ENCODE assay signal across 8 cellular contexts in the genomic region with DNA sequence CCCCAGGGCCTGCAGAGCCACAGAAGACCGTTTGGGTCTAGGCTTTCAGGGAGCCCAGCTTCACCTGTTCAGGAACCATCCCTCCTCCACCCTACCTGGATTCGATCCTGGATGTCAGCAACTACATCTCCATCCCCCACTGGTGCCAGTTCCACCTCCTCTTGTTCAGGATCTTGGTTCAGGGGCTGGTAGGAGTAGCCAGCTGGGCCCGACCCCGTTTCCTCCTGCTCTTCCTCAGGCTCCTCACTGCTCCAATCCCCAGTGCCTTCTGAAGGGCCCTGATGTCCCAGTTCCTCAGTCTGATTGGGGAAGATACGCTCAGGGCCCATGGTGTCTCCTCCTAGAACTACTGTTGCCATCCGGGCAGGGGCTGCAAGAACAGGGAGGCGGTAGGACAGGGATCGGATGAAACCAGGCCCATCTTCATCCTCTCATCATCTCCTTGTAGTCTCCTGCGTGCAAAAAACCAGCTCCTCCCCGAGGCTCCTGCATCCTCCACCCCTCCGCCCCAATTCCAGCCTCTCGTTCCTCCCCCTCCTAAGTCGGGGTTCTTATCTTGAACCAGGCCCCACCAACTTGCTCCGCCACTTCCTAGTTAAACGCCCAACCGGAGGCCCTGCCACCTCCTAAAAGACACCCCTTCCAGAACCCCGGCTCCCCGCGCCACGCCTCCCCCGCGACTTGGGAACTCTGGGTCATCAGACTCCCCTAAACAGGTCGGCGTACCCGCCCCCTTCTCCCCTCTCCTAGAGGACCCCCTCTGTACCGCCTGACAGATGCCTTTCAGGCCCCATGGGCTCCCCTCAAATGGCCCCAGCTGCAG. TPM values are rescaled to one million over a fixed set of nuclear protein-coding genes. Genes with fewer than 3 reads are reported as not detected.
DNase-seq lines count a peak whose midpoint lies in the region; ATAC-seq and TF ChIP-seq lines count a peak whose summit lies in the region.

No MANE protein-coding gene starts in this region.

- no peak for TF ChIP-seq CTCF in brain microvascular endothelial cell (IDR thresholded peaks at IDR 0.05; ENCODE audit: low read depth, low read length, missing control alignments)
- no peak for TF ChIP-seq CTCF in liver (IDR thresholded peaks at IDR 0.05; ENCODE audit: low read depth, low read length, missing input control)
- no peak for TF ChIP-seq CTCF in GM10266 (IDR thresholded peaks at IDR 0.05; ENCODE audit: control insufficient read depth, insufficient read depth, low read depth, missing control alignments)

- peak overlapping the region; percentile 83 to 100 (median 95) for H3K4me2 ChIP-seq in BLaER1 treated with 17β-estradiol and CSF1 and Interleukin-3, amounts not matched to agents 10 nM and 100 nM

- in situ Hi-C loops in brain microvascular endothelial cell (cut with HindIII; ENCODE audit: low pct_ligation_motif_present, low sequenced_read_pairs) = no loop called here

- H3K27me3 ChIP-seq in BLaER1 treated with 17β-estradiol and CSF1 and Interleukin-3, amounts not matched to agents 10 nM and 100 nM = no peaks in the 10 kb centered on the region
- no peaks in the 10 kb centered on the region for H3K27me3 ChIP-seq in brain microvascular endothelial cell (replicated peaks)
- H3K27me3 ChIP-seq in liver (ENCODE audit: control insufficient read depth in 4 of 4, insufficient read depth in 4 of 4, low read length in 3 of 4) = no peaks in the 10 kb centered on the region
- H3K27me3 ChIP-seq in thymus (ENCODE audit: control insufficient read depth, insufficient read depth) = no peaks in the 10 kb centered on the region

- peaks cover 8 to 73% (median 30%) of the 10 kb centered on the region in 11 experiments; a peak in 18 of 22 replicates for H4K20me1 ChIP-seq in BLaER1 treated with 17β-estradiol and CSF1 and Interleukin-3, amounts not matched to agents 10 nM and 100 nM

- peak overlapping the region; percentile 73 to 89 (median 83) for H3K4me3 ChIP-seq in BLaER1 treated with 17β-estradiol and CSF1 and Interleukin-3, amounts not matched to agents 10 nM and 100 nM
- H3K4me3 ChIP-seq in brain microvascular endothelial cell (ENCODE audit: low read depth, low read length) = peak overlapping the region; percentile 94
- peak overlapping the region; percentile 38 to 70 (median 60) for H3K4me3 ChIP-seq in liver (ENCODE audit: low read depth in 1 of 3, low read length in 3 of 3)
- peak overlapping the region; percentile 69 for H3K4me3 ChIP-seq in thymus (ENCODE audit: low read length)

- peak overlapping the region; percentile 77 to 90 (median 84) for H3K9ac ChIP-seq in BLaER1 treated with 17β-estradiol and CSF1 and Interleukin-3, amounts not matched to agents 10 nM and 100 nM
- peak overlapping the region; percentile 36 to 42 for H3K9ac ChIP-seq in liver (ENCODE audit: low read depth in 1 of 2, low read length in 2 of 2)

- ATAC-seq in GM21390 (IDR thresholded peaks at IDR 0.05; ENCODE audit: unreplicated experiment) = peak; percentile 6

- no peaks in the 10 kb centered on the region for H3K9me3 ChIP-seq in BLaER1 treated with 17β-estradiol and CSF1 and Interleukin-3, amounts not matched to agents 10 nM and 100 nM (replicated peaks in 1 of 11)
- H3K9me3 ChIP-seq in liver (ENCODE audit: control insufficient read depth in 4 of 4, low read length in 3 of 4) (no peaks in the 10 kb centered on the region), thymus (ENCODE audit: control insufficient read depth) (no peaks in the 10 kb centered on the region)

- peak overlapping the region; percentile 46 to 82 (median 73); a peak in 21 of 22 replicates for H3K27ac ChIP-seq in BLaER1 treated with 17β-estradiol and CSF1 and Interleukin-3, amounts not matched to agents 10 nM and 100 nM
- H3K27ac ChIP-seq in brain microvascular endothelial cell = no peak overlapping the region
- peak overlapping the region in 1 of 2 donors; percentile 55 for H3K27ac ChIP-seq in liver (ENCODE audit: low read depth in 1 of 2, low read length in 2 of 2)
- H3K27ac ChIP-seq in thymus (ENCODE audit: low read depth) = peak overlapping the region; percentile 70

- TF ChIP-seq RAD21 in liver (IDR thresholded peaks at IDR 0.05) = no peak

- 8% methylated on average over 26 of the region's 26 CpGs for WGBS in liver
- WGBS in thymus = 5% methylated on average over 26 of the region's 26 CpGs

- peaks cover 55 to 62% (median 60%) of the 10 kb centered on the region in 11 experiments for H3K36me3 ChIP-seq in BLaER1 treated with 17β-estradiol and CSF1 and Interleukin-3, amounts not matched to agents 10 nM and 100 nM
- H3K36me3 ChIP-seq in brain microvascular endothelial cell (replicated peaks) (peaks cover 43% of the 10 kb centered on the region), liver (ENCODE audit: control insufficient read depth in 4 of 4, insufficient read depth in 3 of 4, low read depth in 1 of 4, low read length in 3 of 4) (peaks cover 2 to 48% (median 25%) of the 10 kb centered on the region in 4 donors), thymus (ENCODE audit: control insufficient read depth, insufficient read depth) (peaks cover 54% of the 10 kb centered on the region)

- DNase-seq in MV-4-11 (lab: John Stamatoyannopoulos, UW) = peak; percentile 48
- DNase-seq in brain microvascular endothelial cell = no peak
- DNase-seq in GM10266 (ENCODE audit: extremely low spot score) = no peak
- no peak for DNase-seq in NCI-H1694 (lab: John Stamatoyannopoulos, UW)

- H3K4me1 ChIP-seq in BLaER1 treated with 17β-estradiol and CSF1 and Interleukin-3, amounts not matched to agents 10 nM and 100 nM = peaks cover 45 to 60% (median 54%) of the 10 kb centered on the region in 10 experiments
- H3K4me1 ChIP-seq in liver (ENCODE audit: control insufficient read depth in 4 of 4, insufficient read depth in 4 of 4, low read length in 3 of 4) (peaks cover 3 to 36% (median 23%) of the 10 kb centered on the region in 4 donors), thymus (ENCODE audit: control insufficient read depth, insufficient read depth, low read length) (peaks cover 16% of the 10 kb centered on the region)

TF ChIP-seq in liver, 16 proteins besides CTCF, POLR2A, EP300 and RAD21:
- TF ChIP-seq, protein P1, sequence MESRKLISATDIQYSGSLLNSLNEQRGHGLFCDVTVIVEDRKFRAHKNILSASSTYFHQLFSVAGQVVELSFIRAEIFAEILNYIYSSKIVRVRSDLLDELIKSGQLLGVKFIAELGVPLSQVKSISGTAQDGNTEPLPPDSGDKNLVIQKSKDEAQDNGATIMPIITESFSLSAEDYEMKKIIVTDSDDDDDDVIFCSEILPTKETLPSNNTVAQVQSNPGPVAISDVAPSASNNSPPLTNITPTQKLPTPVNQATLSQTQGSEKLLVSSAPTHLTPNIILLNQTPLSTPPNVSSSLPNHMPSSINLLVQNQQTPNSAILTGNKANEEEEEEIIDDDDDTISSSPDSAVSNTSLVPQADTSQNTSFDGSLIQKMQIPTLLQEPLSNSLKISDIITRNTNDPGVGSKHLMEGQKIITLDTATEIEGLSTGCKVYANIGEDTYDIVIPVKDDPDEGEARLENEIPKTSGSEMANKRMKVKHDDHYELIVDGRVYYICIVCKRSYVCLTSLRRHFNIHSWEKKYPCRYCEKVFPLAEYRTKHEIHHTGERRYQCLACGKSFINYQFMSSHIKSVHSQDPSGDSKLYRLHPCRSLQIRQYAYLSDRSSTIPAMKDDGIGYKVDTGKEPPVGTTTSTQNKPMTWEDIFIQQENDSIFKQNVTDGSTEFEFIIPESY (IDR thresholded peaks at IDR 0.05) = no peak
- no peak for TF ChIP-seq FOXA2 (IDR thresholded peaks at IDR 0.05)
- TF ChIP-seq SP1 (IDR thresholded peaks at IDR 0.05) = no peak
- TF ChIP-seq, protein P2, sequence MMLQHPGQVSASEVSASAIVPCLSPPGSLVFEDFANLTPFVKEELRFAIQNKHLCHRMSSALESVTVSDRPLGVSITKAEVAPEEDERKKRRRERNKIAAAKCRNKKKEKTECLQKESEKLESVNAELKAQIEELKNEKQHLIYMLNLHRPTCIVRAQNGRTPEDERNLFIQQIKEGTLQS (IDR thresholded peaks at IDR 0.05) = no peak
- TF ChIP-seq NR2F2 (IDR thresholded peaks at IDR 0.05) = no peak
- no peak for TF ChIP-seq TAF1 (conservative IDR thresholded peaks at IDR 0.05)
- TF ChIP-seq, protein P3, sequence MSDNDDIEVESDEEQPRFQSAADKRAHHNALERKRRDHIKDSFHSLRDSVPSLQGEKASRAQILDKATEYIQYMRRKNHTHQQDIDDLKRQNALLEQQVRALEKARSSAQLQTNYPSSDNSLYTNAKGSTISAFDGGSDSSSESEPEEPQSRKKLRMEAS (IDR thresholded peaks at IDR 0.05) = no peak
- TF ChIP-seq HNF4G (IDR thresholded peaks at IDR 0.05) = no peak
- TF ChIP-seq RXRA (IDR thresholded peaks at IDR 0.05) = no peak

RNA-seq across cellular contexts. Expression of a gene that starts 0.5 kb away (rescaled TPM):
- total RNA-seq in liver = 10 to 100 TPM; 10.7 to 24.0 TPM
- polyA plus RNA-seq in liver (10 to 100 TPM; 37.2 to 50.3 TPM), thymus (72.3 TPM)

RNA-seq across cellular contexts. Expression of a gene that starts 0.8 kb away (rescaled TPM):
- 10 to 100 TPM; 51.2 to 66.5 TPM for total RNA-seq in liver
- 10 to 100 TPM; 30.9 to 49.9 TPM for polyA plus RNA-seq in liver
- polyA plus RNA-seq in thymus = 87.0 TPM

RNA-seq across cellular contexts. Expression of a gene that starts 8.2 kb away (rescaled TPM):
- total RNA-seq in liver = 10 to 100 TPM; 23.4 to 33.4 TPM
- polyA plus RNA-seq in liver = 10 to 100 TPM; 26.0 to 26.4 TPM
- 50.1 TPM for polyA plus RNA-seq in thymus

RNA-seq across cellular contexts. Expression of a gene that starts 28.9 kb away (rescaled TPM):
- 10 to 100 TPM; 12.9 to 13.9 TPM for total RNA-seq in liver
- 10 to 100 TPM in 1 of 2 donors, 1 to 10 TPM in 1; 6.7 to 13.5 TPM for polyA plus RNA-seq in liver
- 25.0 TPM for polyA plus RNA-seq in thymus

RNA-seq across cellular contexts. Expression of a gene that starts 34.2 kb away (rescaled TPM):
- total RNA-seq in liver = 10 to 100 TPM; 15.1 to 20.7 TPM
- 10 to 100 TPM in 1 of 2 donors, 1 to 10 TPM in 1; 5.4 to 15.4 TPM for polyA plus RNA-seq in liver
- polyA plus RNA-seq in thymus = 16.6 TPM
